19 cellular contexts compared by ENCODE assay signal in the genomic region with DNA sequence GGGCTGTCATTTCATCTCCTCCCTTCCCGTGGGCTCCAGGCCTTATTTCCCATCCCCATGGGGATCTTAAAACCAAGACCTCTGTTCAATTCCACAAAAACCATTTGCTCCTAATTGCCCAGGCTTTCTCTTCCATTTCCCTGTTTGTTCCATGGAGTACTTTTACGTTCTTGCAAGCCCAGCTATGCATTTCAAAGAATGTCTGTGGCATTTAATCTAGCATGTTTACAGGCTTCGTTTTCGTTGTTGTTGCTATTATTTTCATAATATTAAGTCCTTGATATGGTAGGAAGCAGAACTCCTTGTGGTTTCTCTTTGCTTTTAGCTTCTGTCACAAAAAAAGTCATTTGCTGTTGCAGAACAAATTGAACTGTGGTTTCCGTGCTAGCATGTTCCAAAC. TPM values are rescaled to one million over a fixed set of nuclear protein-coding genes. Genes with fewer than 3 reads are reported as not detected.
DNase-seq lines count a peak whose midpoint lies in the region; TF ChIP-seq lines count a peak whose summit lies in the region.
"Had no signal": no experiment of that assay in that cellular context is flagged by ENCODE, and none has a peak within 500 bp of the region (broad histone marks: within the 10 kb centered on the region; RNA-seq: fewer than 3 reads in every experiment).

No MANE protein-coding gene starts in this region.

- H3K27me3 ChIP-seq in BLaER1 treated with 17β-estradiol and CSF1 and Interleukin-3, amounts not matched to agents 10 nM and 100 nM: no peaks in the 10 kb centered on the region
- H3K27me3 ChIP-seq in dorsolateral prefrontal cortex: peaks cover 0 to 8% (median 0%) of the 10 kb centered on the region in 45 donors

- no peak overlapping the region for H3K27ac ChIP-seq in BLaER1 treated with 17β-estradiol and CSF1 and Interleukin-3, amounts not matched to agents 10 nM and 100 nM
- peak overlapping the region in 33 of 59 donors; percentile 13 to 79 (median 53) for H3K27ac ChIP-seq in dorsolateral prefrontal cortex
- peak overlapping the region; percentile 41 for H3K27ac ChIP-seq in temporal lobe (ENCODE audit: low read depth, low read length)

- H4K20me1 ChIP-seq in BLaER1 treated with 17β-estradiol and CSF1 and Interleukin-3, amounts not matched to agents 10 nM and 100 nM: no peaks in the 10 kb centered on the region

- H3K36me3 ChIP-seq in BLaER1 treated with 17β-estradiol and CSF1 and Interleukin-3, amounts not matched to agents 10 nM and 100 nM: no peaks in the 10 kb centered on the region; a peak in 1 of 22 replicates

- H3K4me1 ChIP-seq in BLaER1 treated with 17β-estradiol and CSF1 and Interleukin-3, amounts not matched to agents 10 nM and 100 nM: peaks cover 18 to 61% (median 40%) of the 10 kb centered on the region in 10 experiments

- H3K4me2 ChIP-seq in BLaER1 treated with 17β-estradiol and CSF1 and Interleukin-3, amounts not matched to agents 10 nM and 100 nM: peak overlapping the region; percentile 6 to 82 (median 65)
- H3K4me2 ChIP-seq: GM23338 had no signal

- H3K4me3 ChIP-seq in BLaER1 treated with 17β-estradiol and CSF1 and Interleukin-3, amounts not matched to agents 10 nM and 100 nM: no peak overlapping the region
- H3K4me3 ChIP-seq in dorsolateral prefrontal cortex: no peak overlapping the region
- H3K4me3 ChIP-seq: GM23338 had no signal

- peak; percentile 26 for DNase-seq in MV-4-11 (lab: John Stamatoyannopoulos, UW)
- DNase-seq in dorsolateral prefrontal cortex: no peak
- no peak for DNase-seq in Ammon's horn (ENCODE audit: low spot score)
- DNase-seq in NOMO-1 treated with DMSO at 0.1 percent for 48 hours (lab: John Stamatoyannopoulos, UW; ENCODE audit: unreplicated experiment): no peak
- no peak for DNase-seq in stimulated activated CD8-positive, alpha-beta memory T cell treated with anti-CD3 and anti-CD28 coated beads, Interleukin-4, amount 100 ng/mL, for 48 hours
- DNase-seq: AML-193; CD4-positive, CD25-positive, alpha-beta regulatory T cell; CD8-positive, alpha-beta memory T cell; COR-L47; DMS 273 treated with DMSO at 0.1 percent for 48 hours; DMS53; GDM1; HCEC 1CT; IMR-90; KG1 had no signal

- peaks cover 4 to 23% (median 12%) of the 10 kb centered on the region in 11 experiments; a peak in 21 of 22 replicates for H3K9me3 ChIP-seq in BLaER1 treated with 17β-estradiol and CSF1 and Interleukin-3, amounts not matched to agents 10 nM and 100 nM (replicated peaks in 1 of 11)

- intact Hi-C loops in dorsolateral prefrontal cortex (cut with DNase I): no loop called here

- no peak for TF ChIP-seq CTCF in dorsolateral prefrontal cortex (IDR thresholded peaks at IDR 0.05 in 54 of 56, conservative IDR thresholded peaks at IDR 0.05 in 2 of 56; ENCODE audit: low read depth in 1 of 56, partially characterized antibody in 56 of 56)

- no peak overlapping the region for H3K9ac ChIP-seq in BLaER1 treated with 17β-estradiol and CSF1 and Interleukin-3, amounts not matched to agents 10 nM and 100 nM

RNA-seq across cellular contexts. Expression of a gene that starts 32.9 kb away (rescaled TPM):
- total RNA-seq in dorsolateral prefrontal cortex (under 1 TPM in 6 of 120 experiments, not detected in 114; 0.32 to 0.51 (median 0.44) TPM), temporal lobe (not detected)
- total RNA-seq: CD4-positive, CD25-positive, alpha-beta regulatory T cell; CD8-positive, alpha-beta memory T cell; Daoy; GM23338; IMR-90 had no signal

Comparison
In these comparisons a context has a peak if more than half of its experiments do, and no peak if none do; other contexts are left out.
1. H3K27ac ChIP-seq: peak in dorsolateral prefrontal cortex (33 of 59) and temporal lobe (single experiment); none in BLaER1 treated with 17β-estradiol and CSF1 and Interleukin-3, amounts not matched to agents 10 nM and 100 nM (0 of 11).